Comparison of ENCODE assay signal across 9 cellular contexts in genomic region chr12:33588082-33588712, GRCh38.
DNase-seq lines count a peak whose midpoint lies in the region; ATAC-seq and TF ChIP-seq lines count a peak whose summit lies in the region.
"Had no signal": no experiment of that assay in that cellular context is flagged by ENCODE, and none has a peak within 500 bp of the region (broad histone marks: within the 10 kb centered on the region; RNA-seq: fewer than 3 reads in every experiment).

No MANE protein-coding gene starts in this region.

- no peak overlapping the region for H3K9ac ChIP-seq in skeletal muscle tissue (ENCODE audit: low read depth in 1 of 3, low read length in 3 of 3)

- no peak for TF ChIP-seq CTCF in A673 (conservative IDR thresholded peaks at IDR 0.05; ENCODE audit: low read depth, low read length)

- H3K4me3 ChIP-seq in A673 (ENCODE audit: low read depth, low read length, poor library complexity, severe bottlenecking) (no peak overlapping the region), skeletal muscle tissue (ENCODE audit: low read length in 3 of 3) (no peak overlapping the region)
- H3K4me3 ChIP-seq: pancreas had no signal

- H3K9me3 ChIP-seq in A673 (ENCODE audit: low read depth, low read length, poor library complexity, severe bottlenecking): no peaks in the 10 kb centered on the region
- no peaks in the 10 kb centered on the region for H3K9me3 ChIP-seq in skeletal muscle tissue (ENCODE audit: control insufficient read depth in 3 of 3, low read length in 3 of 3)
- H3K9me3 ChIP-seq: pancreas had no signal

- DNase-seq in A673 (ENCODE audit: low spot score): peak; percentile 11
- DNase-seq in KBM-7: peak; percentile 35
- peak; percentile 92 for DNase-seq in epithelial cell of prostate (ENCODE audit: low read depth, low spot score)
- no peak for DNase-seq in DMS153 (lab: John Stamatoyannopoulos, UW)
- DNase-seq in HuH-7 (ENCODE audit: low spot score): no peak
- DNase-seq in activated effector memory CD4-positive, alpha-beta T cell treated with anti-CD3 and anti-CD28 coated beads, Interleukin-2, amount 50 U/mL, for 16 hours: no peak
- DNase-seq: pancreas had no signal

- peak; percentile 71 for ATAC-seq in GM21619 (IDR thresholded peaks at IDR 0.05; ENCODE audit: unreplicated experiment)

- CTCF ChIA-PET in A673 (lab: Charles Lee): no interaction called here

- intact Hi-C loops in A673 (cut with micrococcal nuclease; ENCODE audit: unreplicated experiment): no loop called here

- H3K27ac ChIP-seq in A673 (ENCODE audit: low read depth, low read length, poor library complexity, severe bottlenecking) (no peak overlapping the region), epithelial cell of prostate (peak overlapping the region; percentile 65), skeletal muscle tissue (ENCODE audit: low read depth, low read length) (peak overlapping the region; percentile 0)
- H3K27ac ChIP-seq: pancreas had no signal

- no TSS peak for BruUV-seq in A673 (replicated peaks; lab: Mats Ljungman, UMichigan)

- POLR2A ChIA-PET in A673 (lab: Charles Lee; ENCODE audit: low non-redundant PET): no interaction called here

- no peaks in the 10 kb centered on the region for H3K36me3 ChIP-seq in A673 (ENCODE audit: insufficient read depth, low read length, poor library complexity, severe bottlenecking)
- no peaks in the 10 kb centered on the region for H3K36me3 ChIP-seq in skeletal muscle tissue (ENCODE audit: control insufficient read depth in 3 of 3, insufficient read depth in 3 of 3, low read length in 3 of 3)
- H3K36me3 ChIP-seq: pancreas had no signal

- in situ Hi-C loops in KBM-7 (cut with MboI; ENCODE audit: low pct_unique_long_range_greater_than_20kb, low sequenced_read_pairs): no loop called here

- H3K27me3 ChIP-seq in A673 (replicated peaks; ENCODE audit: insufficient read depth, low read depth, low read length, poor library complexity): no peaks in the 10 kb centered on the region
- no peaks in the 10 kb centered on the region for H3K27me3 ChIP-seq in skeletal muscle tissue (ENCODE audit: control insufficient read depth in 3 of 3, insufficient read depth in 3 of 3, low read length in 3 of 3)
- H3K27me3 ChIP-seq: pancreas had no signal

- no peaks in the 10 kb centered on the region for H3K4me1 ChIP-seq in A673 (ENCODE audit: insufficient read depth, low read length, poor library complexity, severe bottlenecking)
- H3K4me1 ChIP-seq in skeletal muscle tissue (ENCODE audit: control insufficient read depth in 3 of 3, insufficient read depth in 3 of 3, low read length in 3 of 3): no peaks in the 10 kb centered on the region
- H3K4me1 ChIP-seq: pancreas had no signal

Comparison
In these comparisons a context has a peak if more than half of its experiments do, and no peak if none do; other contexts are left out.
1. DNase-seq: peak in A673 (single experiment), KBM-7 (single experiment) and epithelial cell of prostate (single experiment); none in DMS153 (single experiment), HuH-7 (single experiment) and activated effector memory CD4-positive, alpha-beta T cell treated with anti-CD3 and anti-CD28 coated beads, Interleukin-2, amount 50 U/mL, for 16 hours (single experiment).